Comparison of ENCODE assay signal across 26 cellular contexts in genomic region chr19:31266196-31266595, GRCh38.
DNase-seq lines count a peak whose midpoint lies in the region; ATAC-seq, FAIRE-seq and TF ChIP-seq lines count a peak whose summit lies in the region.
"Had no signal": no experiment of that assay in that cellular context is flagged by ENCODE, and none has a peak within 500 bp of the region (broad histone marks: within the 10 kb centered on the region; RNA-seq: fewer than 3 reads in every experiment).

No MANE protein-coding gene starts in this region.

- H3K4me3 ChIP-seq in kidney (ENCODE audit: low read length in 2 of 2), result no peak overlapping the region
- H3K4me3 ChIP-seq in H7 (ENCODE audit: insufficient read depth, low read depth, low read length), result no peak overlapping the region
- H3K4me3 ChIP-seq: BLaER1, GM12878 had no signal

- ATAC-seq in HG03135 (IDR thresholded peaks at IDR 0.05; ENCODE audit: unreplicated experiment) (no peak), HG03097 (IDR thresholded peaks at IDR 0.05; ENCODE audit: low FRiP score, unreplicated experiment) (no peak)
- ATAC-seq: GM12878 had no signal

- TF ChIP-seq CTCF in kidney (IDR thresholded peaks at IDR 0.05; ENCODE audit: borderline replicate concordance, extremely low read depth, insufficient read depth), result no peak

- no peaks in the 10 kb centered on the region for H3K27me3 ChIP-seq in H7 (ENCODE audit: control insufficient read depth, insufficient read depth, low read length)
- H3K27me3 ChIP-seq: BE2C, BLaER1 had no signal

- no peak overlapping the region for H3K9ac ChIP-seq in kidney (ENCODE audit: low read length in 2 of 2)
- H3K9ac ChIP-seq: BLaER1 had no signal

- peak; percentile 22 for DNase-seq in kidney
- peak; percentile 55 for DNase-seq in mesenteric fat pad (ENCODE audit: low spot score)
- DNase-seq in posterior vena cava (ENCODE audit: low spot score), result peak; percentile 50
- DNase-seq in H7, result no peak
- DNase-seq: 8988T; ACHN; BE2C; C1 segment of cervical spinal cord; CD4-positive, alpha-beta memory T cell; CD4-positive, CD25-positive, alpha-beta regulatory T cell; CD8-positive, alpha-beta memory T cell; COR-L47; DMS 273 treated with DMSO at 0.1 percent for 48 hours; DMS153; DMS53; DMS79; DND-41; EL; GDM1 had no signal

- no peaks in the 10 kb centered on the region for H3K9me3 ChIP-seq in kidney (ENCODE audit: control insufficient read depth in 1 of 2, low read length in 2 of 2)
- H3K9me3 ChIP-seq: BE2C, BLaER1 had no signal

- H3K36me3 ChIP-seq in kidney (ENCODE audit: control insufficient read depth in 1 of 2, insufficient read depth in 2 of 2, low read length in 2 of 2), result no peaks in the 10 kb centered on the region
- H3K36me3 ChIP-seq in H7 (replicated peaks; ENCODE audit: control insufficient read depth, insufficient read depth, low read length), result no peaks in the 10 kb centered on the region
- H3K36me3 ChIP-seq: BE2C, BLaER1 had no signal

- FAIRE-seq in kidney (lab: Jason Lieb, UNC), result no peak
- FAIRE-seq: A204.1, GM12878, GM12892, GM18507 had no signal

- intact Hi-C loops in kidney (cut with DNase I), result no loop called here
- intact Hi-C loops in posterior vena cava (cut with DNase I), result loop anchor here in 1 of 2 donors (5.0 kb wide), 1 partner anchor 81 kb away; the partner anchor contains the start of gene TSHZ3

- no peak overlapping the region for H3K27ac ChIP-seq in kidney (ENCODE audit: low read depth in 2 of 2, low read length in 2 of 2)
- H3K27ac ChIP-seq: BLaER1 had no signal

- H3K4me1 ChIP-seq in kidney (ENCODE audit: control insufficient read depth in 1 of 2, insufficient read depth in 1 of 2, low read depth in 1 of 2, low read length in 2 of 2), result no peaks in the 10 kb centered on the region
